Comparison of ENCODE assay signal across 15 cellular contexts in the genomic region with DNA sequence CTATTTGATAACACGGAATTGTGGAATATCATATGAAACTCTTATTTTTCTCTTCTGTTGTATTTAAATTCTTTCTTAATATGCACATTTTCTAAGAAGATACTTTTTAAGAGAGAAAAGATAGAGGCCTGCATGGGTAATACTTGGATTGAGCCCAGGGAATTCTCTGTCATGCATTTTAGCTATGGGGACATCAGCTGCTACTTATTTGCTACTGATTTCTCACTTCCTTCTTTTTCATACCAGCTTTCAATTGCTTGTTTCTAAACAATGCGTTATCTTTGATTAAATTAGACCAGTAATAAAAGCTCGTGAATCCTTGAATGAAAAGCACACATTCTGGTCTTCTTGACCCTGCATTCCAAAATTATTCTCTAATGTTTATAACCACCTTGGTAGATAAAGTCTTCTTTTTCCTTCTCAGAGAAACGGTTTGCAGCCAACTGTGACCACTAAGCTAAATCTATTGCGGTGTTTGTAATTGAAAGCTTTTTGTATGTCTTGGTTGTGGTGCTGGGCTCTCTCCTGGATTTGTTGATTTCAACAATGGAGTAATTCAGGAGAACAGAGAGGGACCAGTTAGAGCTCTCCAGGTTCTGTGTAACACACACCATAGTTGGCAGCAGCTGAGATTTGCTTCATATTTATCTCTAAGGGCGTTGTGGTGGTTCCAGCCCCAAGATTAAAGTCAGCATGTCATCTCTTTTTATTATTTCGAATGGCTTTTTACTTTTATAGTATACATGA.
A peak's percentile ranks its signal among the peaks of the same experiment; 100 is the strongest.
DNase-seq lines count a peak whose midpoint lies in the region; ATAC-seq and TF ChIP-seq lines count a peak whose summit lies in the region.
"Had no signal": no experiment of that assay in that cellular context is flagged by ENCODE, and none has a peak within 500 bp of the region (broad histone marks: within the 10 kb centered on the region; RNA-seq: fewer than 3 reads in every experiment).

No MANE protein-coding gene starts in this region.

- no peak overlapping the region for H4K8ac ChIP-seq in H9 (replicated peaks; ENCODE audit: insufficient read length, low read depth, low read length)

- H3K4me2 ChIP-seq in H9 (ENCODE audit: insufficient read depth, insufficient read length, low read length) = no peak overlapping the region

- H3K9ac ChIP-seq in H9 (ENCODE audit: extremely low read depth, insufficient read length, low read length) = no peak overlapping the region

- no peak overlapping the region for H3K27ac Mint-ChIP-seq in H9
- H3K27ac Mint-ChIP-seq in naive thymus-derived CD4-positive, alpha-beta T cell = no peak overlapping the region
- H3K27ac Mint-ChIP-seq: activated CD8-positive, alpha-beta T cell treated with anti-CD3 and anti-CD28 coated beads, Interleukin-2, amount 10 ng/mL, durations not matched to agents 7 days and 5 days had no signal

- no peak overlapping the region for H3K23ac ChIP-seq in H9 (ENCODE audit: insufficient read length, low read depth, low read length)

- intact Hi-C loops in left lung (cut with DNase I) = no loop called here
- intact Hi-C loops in naive thymus-derived CD4-positive, alpha-beta T cell (cut with micrococcal nuclease) = no loop called here

- H3K9me3 Mint-ChIP-seq in H9 = no peaks in the 10 kb centered on the region
- peaks cover 0 to 2% (median 0%) of the 10 kb centered on the region in 11 donors for H3K9me3 Mint-ChIP-seq in naive thymus-derived CD4-positive, alpha-beta T cell

- POLR2A ChIA-PET in HEK293 (lab: Yijun Ruan, JAX) = no interaction called here
- POLR2A ChIA-PET in naive thymus-derived CD4-positive, alpha-beta T cell (lab: Charles Lee) = no interaction called here

- H3K9me3 ChIP-seq in HEK293 (ENCODE audit: control insufficient read depth, insufficient read depth, low read depth, low read length) = no peaks in the 10 kb centered on the region
- no peaks in the 10 kb centered on the region for H3K9me3 ChIP-seq in SJCRH30 (replicated peaks)
- H3K9me3 ChIP-seq in left lung = no peaks in the 10 kb centered on the region
- H3K9me3 ChIP-seq in H9 (ENCODE audit: control insufficient read depth, low read depth, low read length) = no peaks in the 10 kb centered on the region
- no peaks in the 10 kb centered on the region for H3K9me3 ChIP-seq in naive thymus-derived CD4-positive, alpha-beta T cell (ENCODE audit: control insufficient read depth in 2 of 3, low read length in 3 of 3)

- H3K79me1 ChIP-seq in H9 (ENCODE audit: insufficient read depth, low read depth, low read length, poor library complexity, severe bottlenecking) = no peaks in the 10 kb centered on the region

- H4K5ac ChIP-seq in H9 (ENCODE audit: insufficient read length, low read depth, low read length) = no peak overlapping the region

- no peak overlapping the region for H2BK120ac ChIP-seq in H9 (ENCODE audit: low read depth, low read length, poor library complexity, severe bottlenecking)

- H3T11ph ChIP-seq in H9 (ENCODE audit: low read length) = no peak overlapping the region

- H3K14ac ChIP-seq in H9 (ENCODE audit: insufficient read depth, low read length) = no peak overlapping the region

- no peak overlapping the region for H2AK5ac ChIP-seq in H9 (ENCODE audit: insufficient read length, low read length)

- WGBS in H9 (ENCODE audit: extremely low coverage, insufficient read length, low lambda C conversion rate) = no CpG with 5 or more reads among the region's 7 CpGs

- no peak overlapping the region for H3K4ac ChIP-seq in H9 (ENCODE audit: low read depth, low read length)

- H3K27ac ChIP-seq in HEK293 (ENCODE audit: extremely low read depth, low read depth, low read length) (no peak overlapping the region), SJCRH30 (peak overlapping the region; percentile 83), left lung (no peak overlapping the region), H9 (ENCODE audit: insufficient read length, low read depth, low read length) (no peak overlapping the region)
- H3K27ac ChIP-seq in naive thymus-derived CD4-positive, alpha-beta T cell (ENCODE audit: low read depth, low read length) = no peak overlapping the region

- H3K4me3 Mint-ChIP-seq in H9 = no peak overlapping the region
- H3K4me3 Mint-ChIP-seq in naive thymus-derived CD4-positive, alpha-beta T cell = no peak overlapping the region
- H3K4me3 Mint-ChIP-seq: activated CD8-positive, alpha-beta T cell treated with anti-CD3 and anti-CD28 coated beads, Interleukin-2, amount 10 ng/mL, durations not matched to agents 7 days and 5 days had no signal

- no peak overlapping the region for H2BK12ac ChIP-seq in H9 (ENCODE audit: insufficient read length, low read depth, low read length)

- no peak overlapping the region for H3K4me3 ChIP-seq in HEK293 (ENCODE audit: low read depth, low read length)
- H3K4me3 ChIP-seq in SJCRH30 = peak overlapping the region; percentile 29
- no peak overlapping the region for H3K4me3 ChIP-seq in left lung
- no peak overlapping the region for H3K4me3 ChIP-seq in naive thymus-derived CD4-positive, alpha-beta T cell (ENCODE audit: low read length)

- CTCF ChIA-PET in HEK293 (lab: Yijun Ruan, JAX) = interaction anchor here (0.5 to 1.2 kb wide), 2 partner anchors 146 to 155 kb away, joined by 3 to 5 read pairs; no protein-coding TSS in a partner anchor
- CTCF ChIA-PET in naive thymus-derived CD4-positive, alpha-beta T cell (lab: Charles Lee) = interaction anchor here (1.1 kb wide), 1 partner anchor 11 kb away, joined by 3 read pairs; no protein-coding TSS in a partner anchor

- no peak overlapping the region for H3K56ac ChIP-seq in H9 (ENCODE audit: insufficient read length, low read depth, low read length)

- H3K27me3 ChIP-seq in SJCRH30 (no peaks in the 10 kb centered on the region), left lung (no peaks in the 10 kb centered on the region), H9 (ENCODE audit: insufficient read depth, low read length) (no peaks in the 10 kb centered on the region)
- H3K27me3 ChIP-seq in naive thymus-derived CD4-positive, alpha-beta T cell (ENCODE audit: control insufficient read depth in 2 of 2, insufficient read depth in 2 of 2, low read length in 2 of 2) = no peaks in the 10 kb centered on the region

- no peak overlapping the region for H2BK5ac ChIP-seq in H9 (ENCODE audit: insufficient read length, low read length)

- peak; percentile 30 for ATAC-seq in left lung
- no peak for ATAC-seq in naive thymus-derived CD4-positive, alpha-beta T cell
- ATAC-seq in HG02981 (IDR thresholded peaks at IDR 0.05; ENCODE audit: unreplicated experiment) = no peak
- ATAC-seq: activated CD8-positive, alpha-beta T cell treated with anti-CD3 and anti-CD28 coated beads, Interleukin-2, amount 10 ng/mL, durations not matched to agents 7 days and 5 days had no signal

- H3K18ac ChIP-seq in H9 (ENCODE audit: insufficient read length, low read depth, low read length) = no peak overlapping the region

- no peaks in the 10 kb centered on the region for H3K36me3 Mint-ChIP-seq in H9 (ENCODE audit: insufficient read depth in 1 of 3, low read depth in 3 of 3)
- no peaks in the 10 kb centered on the region for H3K36me3 Mint-ChIP-seq in naive thymus-derived CD4-positive, alpha-beta T cell

- in situ Hi-C loops in Caki2 (cut with HindIII; ENCODE audit: low pct_unique_long_range_greater_than_20kb, low sequenced_read_pairs) = no loop called here

- peak; percentile 40 for DNase-seq in Caki2 (ENCODE audit: low read depth)
- peak; percentile 80 to 94 for DNase-seq in SJCRH30
- DNase-seq in left lung = no peak
- no peak for DNase-seq in H9
- DNase-seq in naive thymus-derived CD4-positive, alpha-beta T cell = no peak
- DNase-seq in GM19238 (ENCODE audit: insufficient read length, low spot score) = no peak
- DNase-seq: activated CD8-positive, alpha-beta T cell treated with anti-CD3 and anti-CD28 coated beads, Interleukin-2, amount 10 ng/mL, durations not matched to agents 7 days and 5 days; cerebellar nuclear complex; EL; NCI-H1048; retina; stimulated activated CD4-positive, alpha-beta T cell treated with anti-CD3 and anti-CD28 coated beads, Interleukin-4, amount 100 ng/mL, for 4 hours; stimulated activated naive CD4-positive, alpha-beta T cell treated with Interleukin-2 at 50 U/mL for 16 hours had no signal

- H3K4me1 Mint-ChIP-seq in H9 = peaks cover 15 to 16% of the 10 kb centered on the region in 2 experiments
- H3K4me1 Mint-ChIP-seq in naive thymus-derived CD4-positive, alpha-beta T cell = no peaks in the 10 kb centered on the region

- no peak overlapping the region for H4K91ac ChIP-seq in H9 (ENCODE audit: insufficient read length, low read depth, low read length)

- no peak overlapping the region for H2BK15ac ChIP-seq in H9 (ENCODE audit: low read depth, low read length)

- TF ChIP-seq CTCF in HEK293 (tag by site-specific recombination; IDR thresholded peaks at IDR 0.05) (no peak), left lung (IDR thresholded peaks at IDR 0.05) (no peak), H9 (conservative IDR thresholded peaks at IDR 0.05) (no peak)

- H3K79me2 ChIP-seq in H9 (ENCODE audit: insufficient read depth, low read length) = peaks cover 2% of the 10 kb centered on the region; the same call in 1 of the 2 replicates

- H3K36me3 ChIP-seq in HEK293 (ENCODE audit: control insufficient read depth in 2 of 2, insufficient read depth in 1 of 2, low read length in 2 of 2) (no peaks in the 10 kb centered on the region), SJCRH30 (no peaks in the 10 kb centered on the region), left lung (no peaks in the 10 kb centered on the region)
- no peaks in the 10 kb centered on the region for H3K36me3 ChIP-seq in naive thymus-derived CD4-positive, alpha-beta T cell (ENCODE audit: control insufficient read depth in 2 of 3, insufficient read depth in 3 of 3, low read length in 3 of 3)

- no peak overlapping the region for H2AFZ ChIP-seq in H9 (ENCODE audit: low read length)

- no peaks in the 10 kb centered on the region for H3K23me2 ChIP-seq in H9 (ENCODE audit: insufficient read length, low read depth, low read length, poor library complexity, severe bottlenecking)

- H2BK20ac ChIP-seq in H9 (ENCODE audit: low read depth, low read length, poor library complexity, severe bottlenecking) = no peak overlapping the region

- no peaks in the 10 kb centered on the region for H4K20me1 ChIP-seq in H9 (ENCODE audit: control insufficient read depth, insufficient read depth, insufficient read length)

- no peaks in the 10 kb centered on the region for H3K27me3 Mint-ChIP-seq in H9 (ENCODE audit: low read depth)
- no peaks in the 10 kb centered on the region for H3K27me3 Mint-ChIP-seq in naive thymus-derived CD4-positive, alpha-beta T cell

- no peaks in the 10 kb centered on the region; the same call in 1 of the 2 replicates for H3K4me1 ChIP-seq in HEK293 (ENCODE audit: control insufficient read depth, insufficient read depth, low read length)
- peaks cover 21% of the 10 kb centered on the region for H3K4me1 ChIP-seq in SJCRH30
- no peaks in the 10 kb centered on the region for H3K4me1 ChIP-seq in left lung
- H3K4me1 ChIP-seq in H9 (ENCODE audit: insufficient read depth, low read length) = peaks cover 2% of the 10 kb centered on the region; the same call in 1 of the 2 replicates
- H3K4me1 ChIP-seq in naive thymus-derived CD4-positive, alpha-beta T cell (ENCODE audit: control insufficient read depth in 2 of 2, insufficient read depth in 2 of 2, low read length in 2 of 2) = no peaks in the 10 kb centered on the region

TF ChIP-seq in HEK293, 187 proteins besides CTCF, POLR2A, EP300 and RAD21 (continues in another document):
- no peak for TF ChIP-seq ZNF830 (tag by site-specific recombination; IDR thresholded peaks at IDR 0.05; ENCODE audit: low read depth)
- peak; percentile 40; the same call in 1 of the 2 replicates for TF ChIP-seq KLF1 (tag by site-specific recombination; IDR thresholded peaks at IDR 0.05)

Comparison
In these comparisons a context has a peak if more than half of its experiments do, and no peak if none do; other contexts are left out.
1. DNase-seq: peak in Caki2 (single experiment) and SJCRH30 (2 of 2); none in left lung (0 of 2), H9 (single experiment), naive thymus-derived CD4-positive, alpha-beta T cell (0 of 9) and GM19238 (single experiment).